ENCODE assay signal across 28 cellular contexts in genomic region chr6:151225919-151226318, GRCh38.
"Had no signal": no experiment of that assay in that cellular context is flagged by ENCODE, and none has a peak within 500 bp of the region (broad histone marks: within the 10 kb centered on the region; RNA-seq: fewer than 3 reads in every experiment).

No MANE protein-coding gene starts in this region.

- H3K4me1 ChIP-seq: colonic mucosa, esophagus muscularis mucosa, esophagus squamous epithelium, foreskin keratinocyte, gastrocnemius medialis, gastroesophageal sphincter, heart left ventricle, heart right ventricle had no signal

- H3K27ac ChIP-seq: colonic mucosa, coronary artery, dorsolateral prefrontal cortex, epithelial cell of prostate, esophagus muscularis mucosa, esophagus squamous epithelium, foreskin keratinocyte, gastrocnemius medialis, gastroesophageal sphincter, heart left ventricle, heart right ventricle had no signal

- FAIRE-seq: colon, endometrium, endothelial cell of umbilical vein, frontal cortex had no signal

- ATAC-seq: effector memory CD8-positive, alpha-beta T cell; esophagus mucosa; foreskin keratinocyte; gastrocnemius medialis; gastroesophageal sphincter; heart left ventricle; heart right ventricle had no signal

- H3K9me3 ChIP-seq: colonic mucosa, esophagus muscularis mucosa, esophagus squamous epithelium, gastrocnemius medialis, gastroesophageal sphincter, heart left ventricle, heart right ventricle had no signal

- H3K4me3 ChIP-seq: colonic mucosa, coronary artery, dorsolateral prefrontal cortex, esophagus muscularis mucosa, esophagus squamous epithelium, gastrocnemius medialis, gastroesophageal sphincter, heart left ventricle, heart right ventricle had no signal

- DNase-seq: colonic mucosa; cortex of kidney; dermis blood vessel endothelial cell; dorsolateral prefrontal cortex; effector CD4-positive, alpha-beta T cell; effector CD8-positive, alpha-beta T cell; effector memory CD4-positive, alpha-beta T cell; effector memory CD8-positive, alpha-beta T cell; endodermal cell; erythroblast; esophagus squamous epithelium; foreskin fibroblast; foreskin keratinocyte; foreskin melanocyte; gastrocnemius medialis; glutamatergic neuron; head of caudate nucleus; heart left ventricle; heart right ventricle had no signal

- H3K36me3 ChIP-seq: colonic mucosa, esophagus muscularis mucosa, esophagus squamous epithelium, gastrocnemius medialis, gastroesophageal sphincter, heart left ventricle, heart right ventricle had no signal

- H3K27me3 ChIP-seq: colonic mucosa, dorsolateral prefrontal cortex, esophagus muscularis mucosa, esophagus squamous epithelium, foreskin keratinocyte, gastrocnemius medialis, gastroesophageal sphincter, heart left ventricle, heart right ventricle had no signal
